In genomic region chr9:135864447-135865049, GRCh38 we compare ENCODE assay signal across 8 cellular contexts. TPM values are rescaled to one million over a fixed set of nuclear protein-coding genes. Genes with fewer than 3 reads are reported as not detected.
DNase-seq lines count a peak whose midpoint lies in the region; ATAC-seq lines count a peak whose summit lies in the region.

No MANE protein-coding gene starts in this region.

- no peaks in the 10 kb centered on the region for H3K9me3 Mint-ChIP-seq in naive thymus-derived CD8-positive, alpha-beta T cell

- H3K27me3 Mint-ChIP-seq in naive thymus-derived CD8-positive, alpha-beta T cell: no peaks in the 10 kb centered on the region

- DNase-seq in SIG-M5 treated with dmso at 0.1 percent for 504 hours (lab: John Stamatoyannopoulos, UW; ENCODE audit: unreplicated experiment) (peak; percentile 30), SIG-M5 (lab: John Stamatoyannopoulos, UW) (no peak), NCI-H774 (lab: John Stamatoyannopoulos, UW) (peak; percentile 15)
- DNase-seq in activated CD8-positive, alpha-beta memory T cell treated with anti-CD3 and anti-CD28 coated beads, Interleukin-2, amount 50 U/mL, for 4 hours: peak; percentile 81
- peak; percentile 38 to 83 (median 59) for DNase-seq in naive thymus-derived CD8-positive, alpha-beta T cell
- peak; percentile 69 for DNase-seq in stimulated activated naive CD4-positive, alpha-beta T cell treated with Interleukin-2 at 50 U/mL for 16 hours (lab: John Stamatoyannopoulos, UW)

- no peak overlapping the region for H3K4me3 Mint-ChIP-seq in naive thymus-derived CD8-positive, alpha-beta T cell

- peak overlapping the region in 1 of 10 donors; percentile 8 for H3K27ac Mint-ChIP-seq in naive thymus-derived CD8-positive, alpha-beta T cell

- peaks cover 0 to 23% (median 5%) of the 10 kb centered on the region in 3 donors for H3K36me3 Mint-ChIP-seq in naive thymus-derived CD8-positive, alpha-beta T cell

- H3K4me1 Mint-ChIP-seq in naive thymus-derived CD8-positive, alpha-beta T cell: peaks cover 14 to 24% (median 19%) of the 10 kb centered on the region in 4 donors

- ATAC-seq in esophagus mucosa (peak; percentile 50), HG02885 (IDR thresholded peaks at IDR 0.05; ENCODE audit: poor library complexity, unreplicated experiment) (no peak)
- ATAC-seq in naive thymus-derived CD8-positive, alpha-beta T cell: peak in 1 of 2 donors; percentile 35

- POLR2A ChIA-PET in naive thymus-derived CD8-positive, alpha-beta T cell (lab: Charles Lee): interaction anchor here (0.6 kb wide), 1 partner anchor 43 kb away, joined by 3 read pairs; the partner anchor contains the start of gene CAMSAP1

RNA-seq across cellular contexts. Expression of gene CAMSAP1, which starts 42.8 kb away (rescaled TPM):
- 52.7 TPM for total RNA-seq in esophagus mucosa
- 10 to 100 TPM; 26.9 to 32.0 TPM for total RNA-seq in naive thymus-derived CD8-positive, alpha-beta T cell
- 1 to 10 TPM in 2 of 3 donors, under 1 TPM in 1; 0.61 to 2.4 (median 1.1) TPM for polyA plus RNA-seq in naive thymus-derived CD8-positive, alpha-beta T cell
